Comparison of ENCODE assay signal across 12 cellular contexts in genomic region chr3:67819447-67819846, GRCh38.
A peak's percentile ranks its signal among the peaks of the same experiment; 100 is the strongest.
DNase-seq lines count a peak whose midpoint lies in the region; ATAC-seq and TF ChIP-seq lines count a peak whose summit lies in the region.
"Had no signal": no experiment of that assay in that cellular context is flagged by ENCODE, and none has a peak within 500 bp of the region (broad histone marks: within the 10 kb centered on the region; RNA-seq: fewer than 3 reads in every experiment).

No MANE protein-coding gene starts in this region.

- H3K27me3 ChIP-seq in heart left ventricle (no peaks in the 10 kb centered on the region), NT2/D1 (ENCODE audit: insufficient read depth, insufficient read length) (no peaks in the 10 kb centered on the region), iPS DF 6.9 (ENCODE audit: control insufficient read depth, insufficient read depth, low read length) (no peaks in the 10 kb centered on the region), upper lobe of right lung (no peaks in the 10 kb centered on the region)
- H3K27me3 ChIP-seq: transverse colon had no signal

- intact Hi-C loops in heart left ventricle (cut with DNase I), result loop anchor here in 3 of 10 donors (5.0 to 10.0 kb wide), 2 partner anchors 1055 to 1058 kb away; no protein-coding TSS in a partner anchor
- intact Hi-C loops in Right ventricle myocardium inferior (cut with DNase I), result no loop called here
- intact Hi-C loops in upper lobe of right lung (cut with DNase I), result no loop called here

- no peak for ATAC-seq in heart left ventricle
- ATAC-seq in Right ventricle myocardium inferior, result no peak
- no peak for ATAC-seq in upper lobe of right lung

- H3K9me3 ChIP-seq in heart left ventricle (peaks cover 0 to 5% (median 0%) of the 10 kb centered on the region in 12 donors), NT2/D1 (ENCODE audit: insufficient read depth, low read length) (no peaks in the 10 kb centered on the region), iPS DF 6.9 (ENCODE audit: control insufficient read depth, insufficient read depth, low read length) (no peaks in the 10 kb centered on the region), upper lobe of right lung (no peaks in the 10 kb centered on the region)
- H3K9me3 ChIP-seq: transverse colon had no signal

- H3K4me3 ChIP-seq in heart left ventricle, result no peak overlapping the region
- H3K4me3 ChIP-seq in NT2/D1 (ENCODE audit: insufficient read length, low read depth), result no peak overlapping the region
- H3K4me3 ChIP-seq in iPS DF 6.9 (ENCODE audit: low read length), result no peak overlapping the region
- no peak overlapping the region for H3K4me3 ChIP-seq in upper lobe of right lung
- H3K4me3 ChIP-seq: lung, SK-N-MC, transverse colon had no signal

- TF ChIP-seq POLR2A in heart left ventricle (IDR thresholded peaks at IDR 0.05), result no peak

- TF ChIP-seq CTCF in heart left ventricle (IDR thresholded peaks at IDR 0.05), result peak in 7 of 12 donors; percentile 12 to 36 (median 17)
- TF ChIP-seq CTCF in upper lobe of right lung (IDR thresholded peaks at IDR 0.05), result peak; percentile 30

- H3K36me3 ChIP-seq in heart left ventricle (no peaks in the 10 kb centered on the region), NT2/D1 (ENCODE audit: insufficient read depth, insufficient read length, low read length) (no peaks in the 10 kb centered on the region), iPS DF 6.9 (ENCODE audit: control insufficient read depth, insufficient read depth, low read length) (no peaks in the 10 kb centered on the region), upper lobe of right lung (no peaks in the 10 kb centered on the region)
- H3K36me3 ChIP-seq: transverse colon had no signal

- 41 to 52% (median 47%) methylated on average over 1 of the region's 1 CpG for WGBS in heart left ventricle, 4 donors
- no CpG with 5 or more reads among the region's 1 CpG for WGBS in iPS DF 6.9 (ENCODE audit: insufficient coverage, insufficient read length)

- no peak overlapping the region for H3K9ac ChIP-seq in NT2/D1 (ENCODE audit: insufficient read length, low read depth)

- no peak overlapping the region for H3K27ac ChIP-seq in heart left ventricle
- H3K27ac ChIP-seq in iPS DF 6.9 (ENCODE audit: low read length), result no peak overlapping the region
- H3K27ac ChIP-seq in upper lobe of right lung, result no peak overlapping the region
- H3K27ac ChIP-seq: SK-N-MC, transverse colon had no signal

- H3K4me1 ChIP-seq in heart left ventricle (no peaks in the 10 kb centered on the region), NT2/D1 (ENCODE audit: insufficient read depth, insufficient read length) (no peaks in the 10 kb centered on the region), iPS DF 6.9 (ENCODE audit: control insufficient read depth, insufficient read depth, low read length) (no peaks in the 10 kb centered on the region; the same call in 1 of the 2 replicates), upper lobe of right lung (no peaks in the 10 kb centered on the region)
- H3K4me1 ChIP-seq: transverse colon had no signal

- DNase-seq in heart left ventricle (no peak), Right ventricle myocardium inferior (ENCODE audit: missing footprints) (no peak), NT2/D1 (ENCODE audit: low read depth, low spot score) (peak; percentile 13), iPS DF 6.9 (ENCODE audit: low read depth, low spot score) (peak; percentile 11), upper lobe of right lung (no peak), islet precursor cell (no peak), HuH-7 (ENCODE audit: low spot score) (no peak)
- no peak for DNase-seq in activated CD4-positive, alpha-beta T cell treated with anti-CD3 and anti-CD28 coated beads, Interleukin-2, amount 50 U/mL, for 4 hours
- DNase-seq: stimulated activated CD4-positive, alpha-beta T cell treated with anti-CD3 and anti-CD28 coated beads, Interleukin-1b, Interleukin-23, amount 100 ng/mL, for 48 hours; transverse colon had no signal

Comparison
In these comparisons a context has a peak if more than half of its experiments do, and no peak if none do; other contexts are left out.
1. DNase-seq: peak in NT2/D1 (single experiment) and iPS DF 6.9 (single experiment); none in heart left ventricle (0 of 5), Right ventricle myocardium inferior (single experiment), upper lobe of right lung (single experiment), islet precursor cell (single experiment), HuH-7 (single experiment) and activated CD4-positive, alpha-beta T cell treated with anti-CD3 and anti-CD28 coated beads, Interleukin-2, amount 50 U/mL, for 4 hours (0 of 2).